In genomic region chr3:10437995-10438901, GRCh38 we compare ENCODE assay signal across 10 cellular contexts.
A peak's percentile ranks its signal among the peaks of the same experiment; 100 is the strongest.
DNase-seq lines count a peak whose midpoint lies in the region; ATAC-seq and TF ChIP-seq lines count a peak whose summit lies in the region.
"Had no signal": no experiment of that assay in that cellular context is flagged by ENCODE, and none has a peak within 500 bp of the region (broad histone marks: within the 10 kb centered on the region; RNA-seq: fewer than 3 reads in every experiment).

No MANE protein-coding gene starts in this region.

- no peak for ATAC-seq in activated CD8-positive, alpha-beta T cell treated with anti-CD3 and anti-CD28 coated beads, Interleukin-2, amount 10 ng/mL, durations not matched to agents 7 days and 5 days
- ATAC-seq in HG03460 (IDR thresholded peaks at IDR 0.05; ENCODE audit: unreplicated experiment): no peak
- ATAC-seq in HG02970 (IDR thresholded peaks at IDR 0.05; ENCODE audit: low FRiP score, unreplicated experiment): no peak

- no peaks in the 10 kb centered on the region for H3K9me3 ChIP-seq in AG04450 (ENCODE audit: control insufficient read depth, insufficient read depth, low read length)
- H3K9me3 ChIP-seq: colonic mucosa had no signal

- peak overlapping the region; percentile 84 for H3K27ac Mint-ChIP-seq in activated CD8-positive, alpha-beta T cell treated with anti-CD3 and anti-CD28 coated beads, Interleukin-2, amount 10 ng/mL, durations not matched to agents 7 days and 5 days

- no peaks in the 10 kb centered on the region for H3K9me3 Mint-ChIP-seq in activated CD8-positive, alpha-beta T cell treated with anti-CD3 and anti-CD28 coated beads, Interleukin-2, amount 10 ng/mL, durations not matched to agents 7 days and 5 days (ENCODE audit: insufficient read depth)

- H3K36me3 Mint-ChIP-seq in activated CD8-positive, alpha-beta T cell treated with anti-CD3 and anti-CD28 coated beads, Interleukin-2, amount 10 ng/mL, durations not matched to agents 7 days and 5 days (ENCODE audit: low read depth): no peaks in the 10 kb centered on the region

- no peak overlapping the region for H3K4me3 ChIP-seq in AG04450 (ENCODE audit: low read depth, low read length)
- H3K4me3 ChIP-seq: colonic mucosa had no signal

- H3K4me3 Mint-ChIP-seq in activated CD8-positive, alpha-beta T cell treated with anti-CD3 and anti-CD28 coated beads, Interleukin-2, amount 10 ng/mL, durations not matched to agents 7 days and 5 days: no peak overlapping the region

- POLR2A ChIA-PET in AG04450 (lab: Yijun Ruan, JAX): no interaction called here
- POLR2A ChIA-PET in activated CD8-positive, alpha-beta T cell treated with anti-CD3 and anti-CD28 coated beads, Interleukin-2, amount 10 ng/mL, durations not matched to agents 7 days and 5 days (lab: Charles Lee): interaction anchor here (0.8 kb wide), 1 partner anchor 114 kb away, joined by 4 read pairs; no protein-coding TSS in a partner anchor

- peak overlapping the region; percentile 78 for H3K27ac ChIP-seq in AG04450 (ENCODE audit: low read depth, low read length)
- H3K27ac ChIP-seq: colonic mucosa had no signal

- no peaks in the 10 kb centered on the region for H3K27me3 Mint-ChIP-seq in activated CD8-positive, alpha-beta T cell treated with anti-CD3 and anti-CD28 coated beads, Interleukin-2, amount 10 ng/mL, durations not matched to agents 7 days and 5 days (ENCODE audit: low read depth)

- CTCF ChIA-PET in AG04450 (lab: Charles Lee): interaction anchor here (1.2 kb wide), 1 partner anchor 94 kb away, joined by 3 read pairs; no protein-coding TSS in a partner anchor
- CTCF ChIA-PET in activated CD8-positive, alpha-beta T cell treated with anti-CD3 and anti-CD28 coated beads, Interleukin-2, amount 10 ng/mL, durations not matched to agents 7 days and 5 days (lab: Charles Lee): interaction anchor here (1.7 kb wide), 1 partner anchor 317 kb away, joined by 4 read pairs; no protein-coding TSS in a partner anchor

- no peaks in the 10 kb centered on the region for H3K27me3 ChIP-seq in AG04450 (ENCODE audit: control insufficient read depth, insufficient read depth, low read length)
- H3K27me3 ChIP-seq: colonic mucosa had no signal

- DNase-seq in AG04450 (ENCODE audit: low read depth, low spot score): peak; percentile 82
- DNase-seq in H4 (ENCODE audit: low spot score): peak; percentile 68
- DNase-seq in activated CD8-positive, alpha-beta T cell treated with anti-CD3 and anti-CD28 coated beads, Interleukin-2, amount 10 ng/mL, durations not matched to agents 7 days and 5 days: no peak
- peak; percentile 77 for DNase-seq in iris pigment epithelial cell (ENCODE audit: low read depth)
- no peak for DNase-seq in KG1 (lab: John Stamatoyannopoulos, UW)
- no peak for DNase-seq in activated gamma-delta T cell (lab: John Stamatoyannopoulos, UW)
- DNase-seq: colonic mucosa, NCI-H1930 had no signal

- TF ChIP-seq CTCF in AG04450 (IDR thresholded peaks at IDR 0.05; ENCODE audit: low read depth, low read length): no peak

- H3K4me1 Mint-ChIP-seq in activated CD8-positive, alpha-beta T cell treated with anti-CD3 and anti-CD28 coated beads, Interleukin-2, amount 10 ng/mL, durations not matched to agents 7 days and 5 days (ENCODE audit: low read depth): peaks cover 30% of the 10 kb centered on the region

Comparison
In these comparisons a context has a peak if more than half of its experiments do, and no peak if none do; other contexts are left out.
1. DNase-seq: peak in AG04450 (single experiment), H4 (single experiment) and iris pigment epithelial cell (single experiment); none in activated CD8-positive, alpha-beta T cell treated with anti-CD3 and anti-CD28 coated beads, Interleukin-2, amount 10 ng/mL, durations not matched to agents 7 days and 5 days (single experiment), KG1 (single experiment) and activated gamma-delta T cell (single experiment).